ENCODE assay signal across 1 cellular context in genomic region chr10:5971886-5972285, GRCh38.
TF ChIP-seq lines count a peak whose summit lies in the region.

No MANE protein-coding gene starts in this region.

TF ChIP-seq in liver, 16 proteins besides CTCF, POLR2A, EP300 and RAD21 (continued from another document):
- no peak for TF ChIP-seq REST (IDR thresholded peaks at IDR 0.05)
- TF ChIP-seq MAX (IDR thresholded peaks at IDR 0.05) = no peak
- TF ChIP-seq NR2F2 (IDR thresholded peaks at IDR 0.05) = no peak
- no peak for TF ChIP-seq TAF1 (conservative IDR thresholded peaks at IDR 0.05)
- no peak for TF ChIP-seq YY1 (IDR thresholded peaks at IDR 0.05)
TF ChIP-seq in liver: peak in this region for 0.
